In genomic region chr5:142817031-142817430, GRCh38 we compare ENCODE assay signal across 14 cellular contexts. TPM values are rescaled to one million over a fixed set of nuclear protein-coding genes. Genes with fewer than 3 reads are reported as not detected.
A peak's percentile ranks its signal among the peaks of the same experiment; 100 is the strongest.
DNase-seq lines count a peak whose midpoint lies in the region; ATAC-seq and TF ChIP-seq lines count a peak whose summit lies in the region.
"Had no signal": no experiment of that assay in that cellular context is flagged by ENCODE, and none has a peak within 500 bp of the region (broad histone marks: within the 10 kb centered on the region; RNA-seq: fewer than 3 reads in every experiment).

No MANE protein-coding gene starts in this region.

- H3K4me3 Mint-ChIP-seq in activated naive CD4-positive, alpha-beta T cell treated with anti-CD3 and anti-CD28 coated beads, Interleukin-2, amount 50 U/mL, for 24 hours: no peak overlapping the region
- peak overlapping the region in 1 of 5 donors; percentile 33 for H3K4me3 Mint-ChIP-seq in immature natural killer cell
- H3K4me3 Mint-ChIP-seq in activated T-helper 2 cell treated with anti-CD3 and anti-CD28 coated beads, Interferon-gamma antibody, Interleukin-2, Interleukin-4, amounts not matched to agents 10 μg/mL and 5 μg/mL and 100 μg/mL, durations not matched to agents 14 hours and 24 hours and 36 hours (ENCODE audit: low read depth): no peak overlapping the region
- H3K4me3 Mint-ChIP-seq: activated CD8-positive, alpha-beta T cell treated with anti-CD3 and anti-CD28 coated beads, Interleukin-2, amount 10 ng/mL, durations not matched to agents 7 days and 5 days; activated naive CD8-positive, alpha-beta T cell treated with anti-CD3 and anti-CD28 coated beads, Interleukin-2, amount 50 U/mL, for 24 hours; stimulated activated naive B cell treated with anti-CD40 and anti-IgM and Interleukin-4, amounts not matched to agents 10 μg/mL and 1 μg/mL and 100 μg/mL, for 72 hours had no signal

- peak overlapping the region in 1 of 5 donors; percentile 21 for H3K9ac ChIP-seq in subcutaneous abdominal adipose tissue (ENCODE audit: low read length in 5 of 5)
- H3K9ac ChIP-seq: parathyroid adenoma had no signal

- CTCF ChIA-PET in RWPE1 (lab: Yijun Ruan, JAX): no interaction called here

- peaks cover 0 to 2% (median 0%) of the 10 kb centered on the region in 5 donors for H3K9me3 ChIP-seq in subcutaneous abdominal adipose tissue (ENCODE audit: control insufficient read depth in 5 of 5, low read length in 5 of 5)

- ATAC-seq in GM19395 (IDR thresholded peaks at IDR 0.05; ENCODE audit: unreplicated experiment): no peak
- ATAC-seq: activated CD8-positive, alpha-beta T cell treated with anti-CD3 and anti-CD28 coated beads, Interleukin-2, amount 10 ng/mL, durations not matched to agents 7 days and 5 days; stimulated activated naive B cell treated with anti-CD40 and anti-IgM and Interleukin-4, amounts not matched to agents 10 μg/mL and 1 μg/mL and 100 μg/mL, for 72 hours had no signal

- TF ChIP-seq CTCF in RWPE1 (conservative IDR thresholded peaks at IDR 0.05; ENCODE audit: low read depth): no peak

- H3K4me1 Mint-ChIP-seq in activated naive CD4-positive, alpha-beta T cell treated with anti-CD3 and anti-CD28 coated beads, Interleukin-2, amount 50 U/mL, for 24 hours: peaks cover 36% of the 10 kb centered on the region
- H3K4me1 Mint-ChIP-seq in immature natural killer cell: peaks cover 78 to 88% of the 10 kb centered on the region in 2 donors
- peaks cover 44% of the 10 kb centered on the region for H3K4me1 Mint-ChIP-seq in activated T-helper 2 cell treated with anti-CD3 and anti-CD28 coated beads, Interferon-gamma antibody, Interleukin-2, Interleukin-4, amounts not matched to agents 10 μg/mL and 5 μg/mL and 100 μg/mL, durations not matched to agents 14 hours and 24 hours and 36 hours (ENCODE audit: low read depth)

- H3K36me3 Mint-ChIP-seq in activated naive CD4-positive, alpha-beta T cell treated with anti-CD3 and anti-CD28 coated beads, Interleukin-2, amount 50 U/mL, for 24 hours: peaks cover 7% of the 10 kb centered on the region
- H3K36me3 Mint-ChIP-seq in immature natural killer cell: peaks cover 6% of the 10 kb centered on the region in 3 donors
- H3K36me3 Mint-ChIP-seq in activated T-helper 2 cell treated with anti-CD3 and anti-CD28 coated beads, Interferon-gamma antibody, Interleukin-2, Interleukin-4, amounts not matched to agents 10 μg/mL and 5 μg/mL and 100 μg/mL, durations not matched to agents 14 hours and 24 hours and 36 hours (ENCODE audit: low read depth): no peaks in the 10 kb centered on the region
- H3K36me3 Mint-ChIP-seq: stimulated activated naive B cell treated with anti-CD40 and anti-IgM and Interleukin-4, amounts not matched to agents 10 μg/mL and 1 μg/mL and 100 μg/mL, for 72 hours had no signal

- H3K9me3 Mint-ChIP-seq in activated naive CD4-positive, alpha-beta T cell treated with anti-CD3 and anti-CD28 coated beads, Interleukin-2, amount 50 U/mL, for 24 hours: no peaks in the 10 kb centered on the region
- no peaks in the 10 kb centered on the region for H3K9me3 Mint-ChIP-seq in immature natural killer cell
- no peaks in the 10 kb centered on the region for H3K9me3 Mint-ChIP-seq in activated T-helper 2 cell treated with anti-CD3 and anti-CD28 coated beads, Interferon-gamma antibody, Interleukin-2, Interleukin-4, amounts not matched to agents 10 μg/mL and 5 μg/mL and 100 μg/mL, durations not matched to agents 14 hours and 24 hours and 36 hours
- H3K9me3 Mint-ChIP-seq: activated naive CD8-positive, alpha-beta T cell treated with anti-CD3 and anti-CD28 coated beads, Interleukin-2, amount 50 U/mL, for 24 hours; stimulated activated naive B cell treated with anti-CD40 and anti-IgM and Interleukin-4, amounts not matched to agents 10 μg/mL and 1 μg/mL and 100 μg/mL, for 72 hours had no signal

- DNase-seq in activated naive CD4-positive, alpha-beta T cell (lab: John Stamatoyannopoulos, UW): no peak
- DNase-seq in RWPE1 (ENCODE audit: low spot score): no peak
- DNase-seq in immature natural killer cell: no peak
- DNase-seq in activated T-helper 2 cell treated with anti-CD3 and anti-CD28 coated beads, Interferon-gamma antibody, Interleukin-2, Interleukin-4, amounts not matched to agents 10 μg/mL and 5 μg/mL and 100 μg/mL, durations not matched to agents 14 hours and 24 hours and 36 hours (ENCODE audit: low spot score): no peak
- DNase-seq in SW480 (ENCODE audit: low spot score): no peak
- DNase-seq: activated CD8-positive, alpha-beta T cell treated with anti-CD3 and anti-CD28 coated beads, Interleukin-2, amount 10 ng/mL, durations not matched to agents 7 days and 5 days; activated naive CD8-positive, alpha-beta T cell treated with anti-CD3 and anti-CD28 coated beads, Interleukin-2, amount 50 U/mL, for 24 hours; effector memory CD4-positive, alpha-beta T cell; stimulated activated naive B cell treated with anti-CD40 and anti-IgM and Interleukin-4, amounts not matched to agents 10 μg/mL and 1 μg/mL and 100 μg/mL, for 72 hours; WERI-Rb-1 had no signal

- peak overlapping the region; percentile 42 for H3K27ac Mint-ChIP-seq in activated naive CD4-positive, alpha-beta T cell treated with anti-CD3 and anti-CD28 coated beads, Interleukin-2, amount 50 U/mL, for 24 hours
- peak overlapping the region in 5 of 6 donors; percentile 5 to 63 (median 26) for H3K27ac Mint-ChIP-seq in immature natural killer cell
- H3K27ac Mint-ChIP-seq in activated T-helper 2 cell treated with anti-CD3 and anti-CD28 coated beads, Interferon-gamma antibody, Interleukin-2, Interleukin-4, amounts not matched to agents 10 μg/mL and 5 μg/mL and 100 μg/mL, durations not matched to agents 14 hours and 24 hours and 36 hours: no peak overlapping the region
- H3K27ac Mint-ChIP-seq: activated naive CD8-positive, alpha-beta T cell treated with anti-CD3 and anti-CD28 coated beads, Interleukin-2, amount 50 U/mL, for 24 hours; stimulated activated naive B cell treated with anti-CD40 and anti-IgM and Interleukin-4, amounts not matched to agents 10 μg/mL and 1 μg/mL and 100 μg/mL, for 72 hours had no signal

- POLR2A ChIA-PET in RWPE1 (lab: Yijun Ruan, JAX; ENCODE audit: low non-redundant PET): no interaction called here

- H3K27me3 Mint-ChIP-seq in activated naive CD4-positive, alpha-beta T cell treated with anti-CD3 and anti-CD28 coated beads, Interleukin-2, amount 50 U/mL, for 24 hours: no peaks in the 10 kb centered on the region
- peaks cover 0 to 3% (median 3%) of the 10 kb centered on the region in 3 donors for H3K27me3 Mint-ChIP-seq in immature natural killer cell (ENCODE audit: low read depth in 3 of 3)
- no peaks in the 10 kb centered on the region for H3K27me3 Mint-ChIP-seq in activated T-helper 2 cell treated with anti-CD3 and anti-CD28 coated beads, Interferon-gamma antibody, Interleukin-2, Interleukin-4, amounts not matched to agents 10 μg/mL and 5 μg/mL and 100 μg/mL, durations not matched to agents 14 hours and 24 hours and 36 hours (ENCODE audit: low read depth)
- H3K27me3 Mint-ChIP-seq: activated naive CD8-positive, alpha-beta T cell treated with anti-CD3 and anti-CD28 coated beads, Interleukin-2, amount 50 U/mL, for 24 hours; stimulated activated naive B cell treated with anti-CD40 and anti-IgM and Interleukin-4, amounts not matched to agents 10 μg/mL and 1 μg/mL and 100 μg/mL, for 72 hours had no signal

- no peak overlapping the region for H3K4me3 ChIP-seq in subcutaneous abdominal adipose tissue (ENCODE audit: low read depth in 1 of 5, low read length in 5 of 5)

- H3K27ac ChIP-seq in RWPE1: peak overlapping the region; percentile 49
- H3K27ac ChIP-seq in subcutaneous abdominal adipose tissue (ENCODE audit: low read depth, low read length): peak overlapping the region; percentile 9
- H3K27ac ChIP-seq: WERI-Rb-1 had no signal

- H3K4me1 ChIP-seq in subcutaneous abdominal adipose tissue (ENCODE audit: control insufficient read depth in 5 of 5, insufficient read depth in 5 of 5, low read length in 5 of 5): peaks cover 8 to 67% (median 48%) of the 10 kb centered on the region in 5 donors

- intact Hi-C loops in activated T-helper 2 cell treated with anti-CD3 and anti-CD28 coated beads, Interferon-gamma antibody, Interleukin-2, Interleukin-4, amounts not matched to agents 10 μg/mL and 5 μg/mL and 100 μg/mL, durations not matched to agents 14 hours and 24 hours and 36 hours (cut with micrococcal nuclease): no loop called here

- H3K36me3 ChIP-seq in subcutaneous abdominal adipose tissue (ENCODE audit: control insufficient read depth in 5 of 5, insufficient read depth in 5 of 5, low read length in 5 of 5): no peaks in the 10 kb centered on the region
- H3K36me3 ChIP-seq: WERI-Rb-1 had no signal

- no peaks in the 10 kb centered on the region for H3K27me3 ChIP-seq in subcutaneous abdominal adipose tissue (ENCODE audit: control insufficient read depth in 5 of 5, insufficient read depth in 4 of 5, low read length in 5 of 5)

RNA-seq across cellular contexts. Expression of gene ARHGAP26, which starts 46.9 kb away (rescaled TPM):
- 10 to 100 TPM; 14.5 to 43.7 (median 17.6) TPM for polyA plus RNA-seq in immature natural killer cell
- total RNA-seq in activated T-helper 2 cell treated with anti-CD3 and anti-CD28 coated beads, Interferon-gamma antibody, Interleukin-2, Interleukin-4, amounts not matched to agents 10 μg/mL and 5 μg/mL and 100 μg/mL, durations not matched to agents 14 hours and 24 hours and 36 hours: 13.6 and 15.1 TPM in 2 replicates
